1 cellular context compared by ENCODE assay signal in the genomic region with DNA sequence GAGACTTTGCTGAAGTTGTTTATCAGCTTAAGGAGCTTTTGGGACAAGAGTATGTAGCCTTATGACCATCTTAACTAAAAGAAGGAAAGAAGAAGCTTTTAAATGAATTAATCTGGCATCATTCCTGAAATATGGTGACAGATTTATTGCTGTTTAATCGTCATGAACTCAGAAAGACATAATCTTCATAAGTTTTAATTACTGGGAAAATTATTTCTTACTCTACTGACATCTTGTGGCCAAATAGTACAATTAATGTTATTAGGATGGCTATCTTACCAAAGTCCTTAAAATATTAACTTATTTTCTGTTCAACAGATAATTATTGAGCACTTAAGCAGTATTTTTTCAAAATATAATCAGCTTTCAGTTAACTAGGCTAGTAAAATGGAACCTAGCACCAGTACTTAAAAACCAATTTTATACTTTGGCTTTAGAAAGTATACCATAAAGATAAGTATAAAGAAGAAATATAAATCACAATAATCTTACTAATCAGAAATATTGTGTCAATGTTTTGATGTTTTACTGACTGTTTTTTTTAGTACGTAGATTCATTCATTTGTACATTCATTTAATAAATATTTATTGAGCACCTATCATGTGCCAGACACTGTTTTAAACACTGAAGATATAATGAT.
TF ChIP-seq lines count a peak whose summit lies in the region.

No MANE protein-coding gene starts in this region.

TF ChIP-seq in endothelial cell of umbilical vein, 7 proteins besides CTCF, POLR2A, EP300 and RAD21 (continued from another document):
- no peak for TF ChIP-seq EZH2 (IDR thresholded peaks at IDR 0.05; ENCODE audit: borderline replicate concordance, low read depth, low read length, severe bottlenecking)
- TF ChIP-seq POLR2AphosphoS5 (IDR thresholded peaks at IDR 0.05; ENCODE audit: insufficient read depth, low read depth, low read length) = no peak
- no peak for TF ChIP-seq JUN (IDR thresholded peaks at IDR 0.05; ENCODE audit: borderline replicate concordance, insufficient read depth, insufficient read length, low read depth)
TF ChIP-seq in endothelial cell of umbilical vein: peak in this region for 0.
